Comparison of ENCODE assay signal across 27 cellular contexts in the genomic region with DNA sequence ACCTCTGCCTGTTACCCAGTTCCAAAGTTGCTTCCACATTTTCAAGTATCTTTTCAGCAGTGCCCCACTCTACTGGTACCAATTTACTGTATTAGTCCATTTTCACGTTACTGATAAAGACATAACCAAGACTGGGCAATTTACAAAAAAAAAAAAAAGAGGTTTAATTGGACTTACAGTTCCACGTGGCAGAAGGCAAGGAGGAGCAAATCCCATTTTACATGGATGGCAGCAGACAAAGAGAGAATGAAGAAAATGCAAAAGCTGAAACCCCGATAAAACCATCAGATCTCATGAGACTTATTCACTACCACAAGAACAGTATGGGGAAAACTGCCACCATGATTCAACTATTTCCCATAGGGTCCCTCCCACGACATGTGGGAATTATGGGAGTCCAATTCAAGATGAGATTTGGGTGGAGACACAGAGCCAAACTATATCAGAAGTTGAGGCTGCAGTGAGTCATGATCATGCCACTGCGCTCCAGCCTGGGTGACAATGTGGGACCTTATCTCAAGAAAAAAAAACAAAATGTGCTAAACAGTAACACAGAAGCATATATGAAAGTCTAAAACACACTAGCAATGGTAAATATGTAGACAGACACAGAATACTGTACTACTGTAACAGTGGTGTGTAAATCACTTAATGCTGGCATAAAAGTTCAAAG.
"Had no signal": no experiment of that assay in that cellular context is flagged by ENCODE, and none has a peak within 500 bp of the region (broad histone marks: within the 10 kb centered on the region; RNA-seq: fewer than 3 reads in every experiment).

No MANE protein-coding gene starts in this region.

- H3K4me1 Mint-ChIP-seq: naive B cell; natural killer cell; stimulated activated naive B cell treated with anti-CD40 and anti-IgM and Interleukin-4, amounts not matched to agents 10 μg/mL and 1 μg/mL and 100 μg/mL, for 72 hours had no signal

- H3K4me3 Mint-ChIP-seq: naive B cell; natural killer cell; stimulated activated naive B cell treated with anti-CD40 and anti-IgM and Interleukin-4, amounts not matched to agents 10 μg/mL and 1 μg/mL and 100 μg/mL, for 72 hours had no signal

- DNase-seq: hippocampal formation; left colon; left lung; lower lobe of right lung; mammary epithelial cell; mesenchymal stem cell; naive B cell; natural killer cell; ovary; retina; right cardiac atrium; stimulated activated CD4-positive, alpha-beta T cell treated with anti-CD3 and anti-CD28 coated beads, Interleukin-12 subunit alpha, Interleukin-12 subunit beta, amount 100 ng/mL, for 4 hours; stimulated activated CD4-positive, alpha-beta T cell treated with anti-CD3 and anti-CD28 coated beads, Interleukin-15, amount 100 ng/mL, for 24 hours; stimulated activated CD4-positive, alpha-beta T cell treated with anti-CD3 and anti-CD28 coated beads, Interleukin-2, amount 100 ng/mL, for 24 hours; stimulated activated CD4-positive, alpha-beta T cell treated with anti-CD3 and anti-CD28 coated beads, Interleukin-4, amount 100 ng/mL, for 1 hour; stimulated activated naive B cell treated with anti-CD40 and anti-IgM and Interleukin-4, amounts not matched to agents 10 μg/mL and 1 μg/mL and 100 μg/mL, for 72 hours; stimulated activated naive CD8-positive, alpha-beta T cell treated with anti-CD3 and anti-CD28 coated beads, Interleukin-15, Interleukin-2, amounts not matched to agents 100 U/mL and 50 U/mL, for 24 hours; stomach; testis; thyroid gland; transverse colon; upper lobe of left lung had no signal

- FAIRE-seq: keratinocyte had no signal

- H3K36me3 ChIP-seq: left lung, lower lobe of right lung, ovary, prostate gland, stomach, thyroid gland, transverse colon, upper lobe of left lung, vagina had no signal

- H3K4me1 ChIP-seq: left lung, lower lobe of right lung, prostate gland, stomach, testis, thyroid gland, transverse colon, upper lobe of left lung, vagina had no signal

- H3K27ac Mint-ChIP-seq: naive B cell; natural killer cell; stimulated activated naive B cell treated with anti-CD40 and anti-IgM and Interleukin-4, amounts not matched to agents 10 μg/mL and 1 μg/mL and 100 μg/mL, for 72 hours had no signal

- H3K4me3 ChIP-seq: left lung, lower lobe of right lung, ovary, prostate gland, skin epidermis, stomach, testis, thyroid gland, transverse colon, upper lobe of left lung, vagina had no signal

- H3K27me3 ChIP-seq: left lung, ovary, stomach, testis, thyroid gland, transverse colon, upper lobe of left lung, vagina had no signal

- H3K9me3 ChIP-seq: ovary, prostate gland, testis, thyroid gland, vagina had no signal

- ATAC-seq: left colon; left lung; lower lobe of right lung; natural killer cell; right cardiac atrium; sciatic nerve; stimulated activated naive B cell treated with anti-CD40 and anti-IgM and Interleukin-4, amounts not matched to agents 10 μg/mL and 1 μg/mL and 100 μg/mL, for 72 hours; stimulated activated naive CD8-positive, alpha-beta T cell treated with anti-CD3 and anti-CD28 coated beads, Interleukin-15, Interleukin-2, amounts not matched to agents 100 U/mL and 50 U/mL, for 24 hours had no signal

- H3K36me3 Mint-ChIP-seq: stimulated activated naive B cell treated with anti-CD40 and anti-IgM and Interleukin-4, amounts not matched to agents 10 μg/mL and 1 μg/mL and 100 μg/mL, for 72 hours had no signal

- H3K27ac ChIP-seq: left lung, lower lobe of right lung, ovary, prostate gland, skin epidermis, stomach, testis, thyroid gland, transverse colon, upper lobe of left lung, vagina had no signal
